ENCODE assay signal across 4 cellular contexts in genomic region chr22:50614296-50614695, GRCh38. TPM values are rescaled to one million over a fixed set of nuclear protein-coding genes. Genes with fewer than 3 reads are reported as not detected.
"Had no signal": no experiment of that assay in that cellular context is flagged by ENCODE, and none has a peak within 500 bp of the region (broad histone marks: within the 10 kb centered on the region; RNA-seq: fewer than 3 reads in every experiment).

No MANE protein-coding gene starts in this region.

RNA-seq across cellular contexts. Expression of gene MAPK8IP2, which starts 13.7 kb away (rescaled TPM):
- total RNA-seq: HT-29 had no signal
- polyA plus RNA-seq: IgD-negative memory B cell had no signal

RNA-seq across cellular contexts. Expression of gene SYCE3, which starts 51.6 kb away (rescaled TPM):
- total RNA-seq: GM23338, H1, HT-29 had no signal
- polyA plus RNA-seq: GM23338, IgD-negative memory B cell had no signal
